8 cellular contexts compared by ENCODE assay signal in genomic region chrX:154017766-154018517, GRCh38. TPM values are rescaled to one million over a fixed set of nuclear protein-coding genes. Genes with fewer than 3 reads are reported as not detected.
A peak's percentile ranks its signal among the peaks of the same experiment; 100 is the strongest.
DNase-seq lines count a peak whose midpoint lies in the region; ATAC-seq and TF ChIP-seq lines count a peak whose summit lies in the region.

No MANE protein-coding gene starts in this region.

- no peak overlapping the region for H2AFZ ChIP-seq in SK-N-SH (ENCODE audit: low read depth)

- H3K4me1 ChIP-seq in SK-N-SH (ENCODE audit: control insufficient read depth in 1 of 2, insufficient read depth in 2 of 2, low read depth in 1 of 2, low read length in 1 of 2) (peaks cover 0 to 23% of the 10 kb centered on the region in 2 experiments; a peak in 1 of 4 replicates), Panc1 (ENCODE audit: control insufficient read depth, insufficient read depth, low read length) (peaks cover 48% of the 10 kb centered on the region)

- POLR2A ChIA-PET in SK-N-SH (lab: Yijun Ruan, JAX): interaction anchor here (1.2 to 1.3 kb wide), 2 partner anchors 44 to 47 kb away, joined by 3 read pairs; partner anchors contain the start of gene HCFC1
- POLR2A ChIA-PET in Panc1 (lab: Charles Lee): interaction anchor here (0.6 kb wide), 1 partner anchor 10 kb away, joined by 6 read pairs; no protein-coding TSS in a partner anchor

- TF ChIP-seq CTCF in SK-N-SH (IDR thresholded peaks at IDR 0.05): no peak
- no peak for TF ChIP-seq CTCF in Panc1 (IDR thresholded peaks at IDR 0.05)
- no peak for TF ChIP-seq CTCF in epithelial cell of proximal tubule (conservative IDR thresholded peaks at IDR 0.05; ENCODE audit: low read depth, low read length)

- peaks cover 7% of the 10 kb centered on the region for H3F3A ChIP-seq in SK-N-SH (replicated peaks; ENCODE audit: insufficient read depth)

- H3K4me2 ChIP-seq in SK-N-SH: peak overlapping the region; percentile 84

- ATAC-seq in SK-N-SH treated with all-trans-retinoic acid at 6 μM for 48 hours (no peak), Panc1 (no peak)

- H3K4me3 ChIP-seq in SK-N-SH (ENCODE audit: low read depth in 2 of 2, low read length in 1 of 2) (peak overlapping the region; percentile 52 to 57), Panc1 (ENCODE audit: low read depth in 2 of 2, low read length in 2 of 2) (peak overlapping the region; percentile 59 to 91), epithelial cell of proximal tubule (ENCODE audit: low read depth, low read length) (peak overlapping the region; percentile 58), skin epidermis (peak overlapping the region in 5 of 7 experiments; percentile 45 to 64 (median 52))

- 41% methylated on average over 13 of the region's 26 CpGs for WGBS in SK-N-SH (ENCODE audit: low lambda C conversion rate)

- no peak for TF ChIP-seq EP300 in SK-N-SH (IDR thresholded peaks at IDR 0.05; ENCODE audit: borderline replicate concordance in 1 of 2, low read depth in 1 of 2, low read length in 1 of 2)

- in situ Hi-C loops in Panc1 (cut with HindIII; ENCODE audit: low pct_unique_long_range_greater_than_20kb, low sequenced_read_pairs): no loop called here

- H3K27ac ChIP-seq in SK-N-SH (ENCODE audit: low read depth in 2 of 2, low read length in 1 of 2) (no peak overlapping the region; a peak in 1 of 4 replicates), Panc1 (ENCODE audit: low read length) (peak overlapping the region; percentile 97), skin epidermis (peak overlapping the region in 12 of 21 experiments; percentile 84 to 97 (median 94))

- 0 out of 2 replicates have a peak overlapping the region, but pooled peaks have one; percentile 74 for H3K9ac ChIP-seq in SK-N-SH

- DNase-seq in SK-N-SH: no peak
- no peak for DNase-seq in Panc1 (ENCODE audit: low read depth, low spot score)
- no peak for DNase-seq in epithelial cell of proximal tubule (ENCODE audit: low read depth)
- DNase-seq in NCI-H1930 (lab: John Stamatoyannopoulos, UW): no peak
- DNase-seq in amniotic stem cell (lab: John Stamatoyannopoulos, UW): no peak
- no peak for DNase-seq in GM19238 (ENCODE audit: insufficient read length, low spot score)

- H3K9me3 ChIP-seq in SK-N-SH: no peaks in the 10 kb centered on the region
- H3K9me3 ChIP-seq in Panc1 (ENCODE audit: control insufficient read depth, insufficient read depth, low read depth, low read length): no peaks in the 10 kb centered on the region

- peaks cover 4% of the 10 kb centered on the region; the same call in 1 of the 2 replicates for H4K20me1 ChIP-seq in SK-N-SH (ENCODE audit: insufficient read depth)

- intact Hi-C loops in Panc1 (cut with micrococcal nuclease; ENCODE audit: unreplicated experiment): no loop called here

- CTCF ChIA-PET in SK-N-SH (lab: Yijun Ruan, JAX) (interaction anchor here (1.0 to 1.3 kb wide), 4 partner anchors 7 to 472 kb away, joined by 3 to 4 read pairs (median 3); no protein-coding TSS in a partner anchor), Panc1 (lab: Charles Lee) (interaction anchor here (0.6 to 0.8 kb wide), 2 partner anchors 48 to 289 kb away, joined by 3 to 10 read pairs; no protein-coding TSS in a partner anchor)

- no TSS peak for BruUV-seq in Panc1 (replicated peaks; lab: Mats Ljungman, UMichigan)

- H3K27me3 ChIP-seq in SK-N-SH (ENCODE audit: insufficient read depth): peaks cover 3% of the 10 kb centered on the region; the same call in 1 of the 2 replicates
- no peaks in the 10 kb centered on the region for H3K27me3 ChIP-seq in Panc1 (ENCODE audit: control insufficient read depth, insufficient read depth, low read length)

- H3K9me2 ChIP-seq in SK-N-SH: no peaks in the 10 kb centered on the region

- H3K36me3 ChIP-seq in SK-N-SH (replicated peaks in 1 of 2; ENCODE audit: control insufficient read depth in 1 of 2, insufficient read depth in 2 of 2, low read length in 1 of 2) (peaks cover 0 to 23% of the 10 kb centered on the region in 2 experiments), Panc1 (ENCODE audit: control insufficient read depth, insufficient read depth, low read length) (no peaks in the 10 kb centered on the region)

- peaks cover 26% of the 10 kb centered on the region for H3K79me2 ChIP-seq in SK-N-SH (ENCODE audit: insufficient read depth)

- no peak for TF ChIP-seq RAD21 in SK-N-SH (IDR thresholded peaks at IDR 0.05; ENCODE audit: low read length)

TF ChIP-seq in SK-N-SH, 30 proteins besides CTCF, POLR2A, EP300 and RAD21:
- TF ChIP-seq RXRA (IDR thresholded peaks at IDR 0.05; ENCODE audit: borderline replicate concordance, low read depth) (no peak), ZBTB33 (IDR thresholded peaks at IDR 0.05; ENCODE audit: borderline replicate concordance, low read depth) (no peak), ELF1 (IDR thresholded peaks at IDR 0.05) (no peak), USF1 (IDR thresholded peaks at IDR 0.05; ENCODE audit: borderline replicate concordance, low read depth) (no peak), JUND (IDR thresholded peaks at IDR 0.05) (no peak), MEF2A (IDR thresholded peaks at IDR 0.05; ENCODE audit: borderline replicate concordance, low read depth) (no peak)

TF ChIP-seq in SK-N-SH treated with all-trans-retinoic acid at 6 μM for 48 hours, 23 proteins besides CTCF, POLR2A, EP300 and RAD21:
- TF ChIP-seq ARNTL (CRISPR knock-in tag; IDR thresholded peaks at IDR 0.05; ENCODE audit: borderline replicate concordance, low read depth): no peak

RNA-seq across cellular contexts. Expression of gene IRAK1, which starts 1.8 kb away (rescaled TPM):
- polyA plus RNA-seq in SK-N-SH (2012; rRNA removed): 66.1 and 68.5 TPM in 2 replicates
- polyA plus RNA-seq in SK-N-SH (2012; cell fraction: cytosol; rRNA removed): 41.1 and 61.6 TPM in 2 replicates
- polyA plus RNA-seq in SK-N-SH (2012; cell fraction: nucleus; rRNA removed): 108 and 160 TPM in 2 replicates
- total RNA-seq in Panc1 (2021; ENCODE audit: unreplicated experiment): 432 TPM
- polyA plus RNA-seq in Panc1 (2012; ENCODE audit: insufficient read length): 588 TPM
- 131 and 219 TPM in 2 replicates for total RNA-seq in epithelial cell of proximal tubule

RNA-seq across cellular contexts. Expression of gene TMEM187, which starts 45.4 kb away (rescaled TPM):
- polyA plus RNA-seq in SK-N-SH (2012; rRNA removed): 9.4 and 10.9 TPM in 2 replicates
- polyA plus RNA-seq in SK-N-SH (2012; cell fraction: cytosol; rRNA removed): 4.6 and 6.8 TPM in 2 replicates
- 7.8 and 9.4 TPM in 2 replicates for polyA plus RNA-seq in SK-N-SH (2012; cell fraction: nucleus; rRNA removed)
- total RNA-seq in Panc1 (2021; ENCODE audit: unreplicated experiment) (15.7 TPM), epithelial cell of proximal tubule (2.3 and 4.3 TPM in 2 replicates)
- polyA plus RNA-seq in Panc1 (2012; ENCODE audit: insufficient read length): 19.7 TPM

RNA-seq across cellular contexts. Expression of gene HCFC1, which starts 46.3 kb away (rescaled TPM):
- polyA plus RNA-seq in SK-N-SH (2012; rRNA removed): 4.7 and 9.5 TPM in 2 replicates
- polyA plus RNA-seq in SK-N-SH (2012; cell fraction: cytosol; rRNA removed): 5.9 and 8.1 TPM in 2 replicates
- 27.0 and 39.1 TPM in 2 replicates for polyA plus RNA-seq in SK-N-SH (2012; cell fraction: nucleus; rRNA removed)
- 113 TPM for total RNA-seq in Panc1 (2021; ENCODE audit: unreplicated experiment)
- polyA plus RNA-seq in Panc1 (2012; ENCODE audit: insufficient read length): 77.9 TPM
- 59.7 and 61.9 TPM in 2 replicates for total RNA-seq in epithelial cell of proximal tubule

Comparison
In these comparisons a context has a peak if more than half of its experiments do, and no peak if none do; other contexts are left out.
1. H3K27ac ChIP-seq: peak in Panc1 (single experiment) and skin epidermis (12 of 21); none in SK-N-SH (0 of 2).
2. Peak in every context shown above with its lines, with median percentiles within 50 percentile points of each other: H3K4me3 ChIP-seq.